In genomic region chr17:70100983-70101382, GRCh38 we compare ENCODE assay signal across 2 cellular contexts.
TF ChIP-seq lines count a peak whose summit lies in the region.

No MANE protein-coding gene starts in this region.

TF ChIP-seq in IMR-90, 13 proteins besides CTCF, POLR2A, EP300 and RAD21:
- TF ChIP-seq SMC3 (IDR thresholded peaks at IDR 0.05; ENCODE audit: low read depth, low read length) (no peak), RCOR1 (IDR thresholded peaks at IDR 0.05; ENCODE audit: insufficient replicate concordance, low read length) (no peak), USF2 (IDR thresholded peaks at IDR 0.05; ENCODE audit: low read depth, low read length) (no peak), CHD1 (IDR thresholded peaks at IDR 0.05; ENCODE audit: low read depth, low read length) (no peak), ELK1 (IDR thresholded peaks at IDR 0.05; ENCODE audit: borderline replicate concordance, low read depth, low read length) (no peak), MXI1 (IDR thresholded peaks at IDR 0.05; ENCODE audit: borderline replicate concordance, low read depth, low read length) (no peak)
TF ChIP-seq in IMR-90: peak in this region for 0.

TF ChIP-seq in GM12878, 131 proteins besides CTCF, POLR2A, EP300 and RAD21:
- TF ChIP-seq IKZF1 (conservative IDR thresholded peaks at IDR 0.05) (no peak), SPI1 (IDR thresholded peaks at IDR 0.05; ENCODE audit: borderline replicate concordance, insufficient read depth, low read depth, low read length) (no peak), PKNOX1 (IDR thresholded peaks at IDR 0.05) (no peak), HSF1 (IDR thresholded peaks at IDR 0.05; ENCODE audit: low read depth, low read length) (no peak), BHLHE40 (IDR thresholded peaks at IDR 0.05; ENCODE audit: borderline replicate concordance in 1 of 2, low read depth in 2 of 2, low read length in 1 of 2) (no peak), MTA3 (IDR thresholded peaks at IDR 0.05; ENCODE audit: borderline replicate concordance, low read length) (no peak), ZNF622 (IDR thresholded peaks at IDR 0.05) (no peak), ZZZ3 (IDR thresholded peaks at IDR 0.05; ENCODE audit: control insufficient read depth, insufficient read length, low read depth) (no peak), HDAC6 (IDR thresholded peaks at IDR 0.05; ENCODE audit: unreplicated experiment) (no peak)
TF ChIP-seq in GM12878: peak in this region for 0.
